ENCODE assay signal across 10 cellular contexts in genomic region chr11:62588966-62589637, GRCh38. TPM values are rescaled to one million over a fixed set of nuclear protein-coding genes. Genes with fewer than 3 reads are reported as not detected.
DNase-seq lines count a peak whose midpoint lies in the region; ATAC-seq and TF ChIP-seq lines count a peak whose summit lies in the region.
"Had no signal": no experiment of that assay in that cellular context is flagged by ENCODE, and none has a peak within 500 bp of the region (broad histone marks: within the 10 kb centered on the region; RNA-seq: fewer than 3 reads in every experiment).

No MANE protein-coding gene starts in this region.

- TF ChIP-seq POLR2A in gastroesophageal sphincter (IDR thresholded peaks at IDR 0.05): no peak

- CTCF ChIA-PET in activated naive CD4-positive, alpha-beta T cell treated with anti-CD3 and anti-CD28 coated beads for 36 hours (lab: Charles Lee): interaction anchor here (0.5 to 1.0 kb wide), 4 partner anchors 24 to 637 kb away, joined by 3 to 5 read pairs (median 4); no protein-coding TSS in a partner anchor
- CTCF ChIA-PET in Panc1 (lab: Charles Lee): no interaction called here

- no peaks in the 10 kb centered on the region for H3K27me3 Mint-ChIP-seq in activated naive CD4-positive, alpha-beta T cell treated with anti-CD3 and anti-CD28 coated beads for 36 hours (ENCODE audit: low read depth)
- H3K27me3 Mint-ChIP-seq in stimulated activated naive B cell treated with anti-CD40 and anti-IgM and Interleukin-4, amounts not matched to agents 10 μg/mL and 1 μg/mL and 100 μg/mL, for 72 hours: no peaks in the 10 kb centered on the region

- H3K27ac Mint-ChIP-seq in activated naive CD4-positive, alpha-beta T cell treated with anti-CD3 and anti-CD28 coated beads for 36 hours: no peak overlapping the region
- peak overlapping the region; percentile 25 for H3K27ac Mint-ChIP-seq in stimulated activated naive B cell treated with anti-CD40 and anti-IgM and Interleukin-4, amounts not matched to agents 10 μg/mL and 1 μg/mL and 100 μg/mL, for 72 hours

- H3K4me1 Mint-ChIP-seq in activated naive CD4-positive, alpha-beta T cell treated with anti-CD3 and anti-CD28 coated beads for 36 hours (ENCODE audit: low read depth): peaks cover 50% of the 10 kb centered on the region
- peaks cover 19 to 32% of the 10 kb centered on the region in 2 donors for H3K4me1 Mint-ChIP-seq in stimulated activated naive B cell treated with anti-CD40 and anti-IgM and Interleukin-4, amounts not matched to agents 10 μg/mL and 1 μg/mL and 100 μg/mL, for 72 hours

- peaks cover 32% of the 10 kb centered on the region for H3K36me3 Mint-ChIP-seq in activated naive CD4-positive, alpha-beta T cell treated with anti-CD3 and anti-CD28 coated beads for 36 hours (ENCODE audit: low read depth)
- H3K36me3 Mint-ChIP-seq in stimulated activated naive B cell treated with anti-CD40 and anti-IgM and Interleukin-4, amounts not matched to agents 10 μg/mL and 1 μg/mL and 100 μg/mL, for 72 hours: peaks cover 23 to 38% of the 10 kb centered on the region in 2 donors

- H3K4me3 Mint-ChIP-seq in activated naive CD4-positive, alpha-beta T cell treated with anti-CD3 and anti-CD28 coated beads for 36 hours: no peak overlapping the region
- peak overlapping the region in 1 of 2 donors; percentile 17 for H3K4me3 Mint-ChIP-seq in stimulated activated naive B cell treated with anti-CD40 and anti-IgM and Interleukin-4, amounts not matched to agents 10 μg/mL and 1 μg/mL and 100 μg/mL, for 72 hours

- intact Hi-C loops in activated naive CD4-positive, alpha-beta T cell treated with anti-CD3 and anti-CD28 coated beads for 36 hours (cut with micrococcal nuclease): no loop called here
- intact Hi-C loops in Panc1 (cut with micrococcal nuclease; ENCODE audit: unreplicated experiment): no loop called here

- no peak for TF ChIP-seq EP300 in gastroesophageal sphincter (IDR thresholded peaks at IDR 0.05)

- H3K9me3 Mint-ChIP-seq in activated naive CD4-positive, alpha-beta T cell treated with anti-CD3 and anti-CD28 coated beads for 36 hours: no peaks in the 10 kb centered on the region
- no peaks in the 10 kb centered on the region for H3K9me3 Mint-ChIP-seq in stimulated activated naive B cell treated with anti-CD40 and anti-IgM and Interleukin-4, amounts not matched to agents 10 μg/mL and 1 μg/mL and 100 μg/mL, for 72 hours

- no peaks in the 10 kb centered on the region for H3K9me3 ChIP-seq in Panc1 (ENCODE audit: control insufficient read depth, insufficient read depth, low read depth, low read length)
- H3K9me3 ChIP-seq in gastroesophageal sphincter: no peaks in the 10 kb centered on the region

- no peak overlapping the region for H3K27ac ChIP-seq in Panc1 (ENCODE audit: low read length)
- no peak overlapping the region for H3K27ac ChIP-seq in gastroesophageal sphincter

- BruUV-seq in Panc1 (replicated peaks; lab: Mats Ljungman, UMichigan): no TSS peak

- peak; percentile 32 for DNase-seq in activated naive CD4-positive, alpha-beta T cell treated with anti-CD3 and anti-CD28 coated beads for 36 hours
- DNase-seq in activated naive CD4-positive, alpha-beta T cell (lab: John Stamatoyannopoulos, UW): no peak
- no peak for DNase-seq in Panc1 (ENCODE audit: low read depth, low spot score)
- no peak for DNase-seq in epithelial cell of esophagus (ENCODE audit: low read depth)
- DNase-seq in stimulated activated naive B cell treated with anti-CD40 and anti-IgM and Interleukin-4, amounts not matched to agents 10 μg/mL and 1 μg/mL and 100 μg/mL, for 72 hours: no peak
- no peak for DNase-seq in CD1c-positive myeloid dendritic cell (ENCODE audit: extremely low spot score)
- DNase-seq in NCI-H1105 (lab: John Stamatoyannopoulos, UW): no peak
- DNase-seq: EL, NCI-H446 treated with DMSO at 0.1 percent for 48 hours had no signal

- WGBS in gastroesophageal sphincter (ENCODE audit: low coverage in 1 of 2), 2 donors: 50 to 68% methylated on average over 12 to 17 of the region's 18 CpGs

- in situ Hi-C loops in Panc1 (cut with HindIII; ENCODE audit: low pct_unique_long_range_greater_than_20kb, low sequenced_read_pairs): no loop called here

- TF ChIP-seq CTCF in Panc1 (IDR thresholded peaks at IDR 0.05) (peak; percentile 75), epithelial cell of esophagus (IDR thresholded peaks at IDR 0.05; ENCODE audit: insufficient read depth, low read depth, low read length, missing control alignments) (peak; percentile 19), gastroesophageal sphincter (IDR thresholded peaks at IDR 0.05) (no peak)

- H3K4me1 ChIP-seq in Panc1 (ENCODE audit: control insufficient read depth, insufficient read depth, low read length) (peaks cover 24% of the 10 kb centered on the region), gastroesophageal sphincter (peaks cover 0 to 47% (median 22%) of the 10 kb centered on the region in 3 donors)

- H3K36me3 ChIP-seq in Panc1 (ENCODE audit: control insufficient read depth, insufficient read depth, low read length) (peaks cover 4% of the 10 kb centered on the region; the same call in 1 of the 2 replicates), gastroesophageal sphincter (peaks cover 0 to 59% of the 10 kb centered on the region in 2 donors)

- ATAC-seq in Panc1 (no peak), gastroesophageal sphincter (no peak)
- no peak for ATAC-seq in stimulated activated naive B cell treated with anti-CD40 and anti-IgM and Interleukin-4, amounts not matched to agents 10 μg/mL and 1 μg/mL and 100 μg/mL, for 72 hours (replicated peaks)

- POLR2A ChIA-PET in Panc1 (lab: Charles Lee): interaction anchor here (0.6 kb wide), 1 partner anchor 12 kb away, joined by 8 read pairs; no protein-coding TSS in a partner anchor

- no peak overlapping the region for H3K4me3 ChIP-seq in Panc1 (ENCODE audit: low read depth in 2 of 2, low read length in 2 of 2)
- no peak overlapping the region for H3K4me3 ChIP-seq in epithelial cell of esophagus (ENCODE audit: low read length)
- H3K4me3 ChIP-seq in gastroesophageal sphincter: no peak overlapping the region

- H3K27me3 ChIP-seq in Panc1 (ENCODE audit: control insufficient read depth, insufficient read depth, low read length): no peaks in the 10 kb centered on the region
- no peaks in the 10 kb centered on the region for H3K27me3 ChIP-seq in gastroesophageal sphincter

RNA-seq across cellular contexts. Expression of gene TUT1, which starts 2.2 kb away (rescaled TPM):
- total RNA-seq in activated naive CD4-positive, alpha-beta T cell treated with anti-CD3 and anti-CD28 coated beads for 36 hours: 10 to 100 TPM; 38.2 to 42.0 TPM
- total RNA-seq in Panc1 (2021; ENCODE audit: unreplicated experiment): 19.9 TPM
- polyA plus RNA-seq in Panc1 (2012; ENCODE audit: insufficient read length): 21.9 TPM
- total RNA-seq in gastroesophageal sphincter: 1 to 10 TPM; 3.8 to 9.6 (median 7.6) TPM

RNA-seq across cellular contexts. Expression of gene MTA2, which starts 12.6 kb away (rescaled TPM):
- total RNA-seq in activated naive CD4-positive, alpha-beta T cell treated with anti-CD3 and anti-CD28 coated beads for 36 hours: 100 to 1,000 TPM; 191 to 197 TPM
- total RNA-seq in Panc1 (2021; ENCODE audit: unreplicated experiment) (163 TPM), gastroesophageal sphincter (10 to 100 TPM; 67.9 to 88.7 (median 85.6) TPM)
- 129 TPM for polyA plus RNA-seq in Panc1 (2012; ENCODE audit: insufficient read length)

RNA-seq across cellular contexts. Expression of gene EEF1G, which starts 15.4 kb away (rescaled TPM):
- total RNA-seq in activated naive CD4-positive, alpha-beta T cell treated with anti-CD3 and anti-CD28 coated beads for 36 hours: 1,000 to 10,000 TPM; 2,282 to 2,440 TPM
- total RNA-seq in Panc1 (2021; ENCODE audit: unreplicated experiment): 1,119 TPM
- polyA plus RNA-seq in Panc1 (2012; ENCODE audit: insufficient read length): 1,553 TPM
- 1,000 to 10,000 TPM; 1,070 to 1,712 (median 1,374) TPM for total RNA-seq in gastroesophageal sphincter

RNA-seq across cellular contexts. Expression of gene EML3, which starts 23.5 kb away (rescaled TPM):
- 10 to 100 TPM; 81.8 to 97.1 TPM for total RNA-seq in activated naive CD4-positive, alpha-beta T cell treated with anti-CD3 and anti-CD28 coated beads for 36 hours
- total RNA-seq in Panc1 (2021; ENCODE audit: unreplicated experiment) (88.8 TPM), gastroesophageal sphincter (10 to 100 TPM; 25.4 to 36.7 (median 31.9) TPM)
- polyA plus RNA-seq in Panc1 (2012; ENCODE audit: insufficient read length): 77.9 TPM

RNA-seq across cellular contexts. Expression of gene ROM1, which starts 24.0 kb away (rescaled TPM):
- 1 to 10 TPM in 1 of 2 experiments, under 1 TPM in 1; 0.52 to 1.0 TPM for total RNA-seq in activated naive CD4-positive, alpha-beta T cell treated with anti-CD3 and anti-CD28 coated beads for 36 hours
- total RNA-seq in Panc1 (2021; ENCODE audit: unreplicated experiment): 2.7 TPM
- 5.8 TPM for polyA plus RNA-seq in Panc1 (2012; ENCODE audit: insufficient read length)
- total RNA-seq in gastroesophageal sphincter: 10 to 100 TPM in 3 of 4 donors, 1 to 10 TPM in 1; 3.0 to 18.3 (median 10.7) TPM

Comparison
In these comparisons a context has a peak if more than half of its experiments do, and no peak if none do; other contexts are left out.
1. CTCF ChIP-seq: peak in Panc1 (single experiment) and epithelial cell of esophagus (single experiment); none in gastroesophageal sphincter (0 of 4).